9 cellular contexts compared by ENCODE assay signal in genomic region chr4:142567620-142568451, GRCh38.
DNase-seq lines count a peak whose midpoint lies in the region; ATAC-seq and TF ChIP-seq lines count a peak whose summit lies in the region.
"Had no signal": no experiment of that assay in that cellular context is flagged by ENCODE, and none has a peak within 500 bp of the region (broad histone marks: within the 10 kb centered on the region; RNA-seq: fewer than 3 reads in every experiment).

No MANE protein-coding gene starts in this region.

- DNase-seq in activated CD8-positive, alpha-beta T cell treated with anti-CD3 and anti-CD28 coated beads, Interleukin-2, amount 10 ng/mL, durations not matched to agents 7 days and 5 days: no peak
- DNase-seq in iris pigment epithelial cell (ENCODE audit: low read depth): peak; percentile 17
- no peak for DNase-seq in globus pallidus (ENCODE audit: low spot score)
- DNase-seq in DMS153 treated with DMSO at 0.1 percent for 48 hours (lab: John Stamatoyannopoulos, UW; ENCODE audit: unreplicated experiment): no peak
- DNase-seq in gastrocnemius medialis: no peak
- DNase-seq: dorsolateral prefrontal cortex had no signal

- no peaks in the 10 kb centered on the region for H3K9me3 ChIP-seq in gastrocnemius medialis

- ATAC-seq in GM19025 (IDR thresholded peaks at IDR 0.05; ENCODE audit: low read depth, unreplicated experiment) (peak; percentile 71), gastrocnemius medialis (no peak), HG02623 (IDR thresholded peaks at IDR 0.05; ENCODE audit: unreplicated experiment) (no peak)
- no peak for ATAC-seq in activated CD8-positive, alpha-beta T cell treated with anti-CD3 and anti-CD28 coated beads, Interleukin-2, amount 10 ng/mL, durations not matched to agents 7 days and 5 days

- TF ChIP-seq CTCF in gastrocnemius medialis (IDR thresholded peaks at IDR 0.05 in 4 of 5, conservative IDR thresholded peaks at IDR 0.05 in 1 of 5): no peak

- H3K4me1 Mint-ChIP-seq in activated CD8-positive, alpha-beta T cell treated with anti-CD3 and anti-CD28 coated beads, Interleukin-2, amount 10 ng/mL, durations not matched to agents 7 days and 5 days (ENCODE audit: low read depth): peaks cover 15% of the 10 kb centered on the region

- intact Hi-C loops in gastrocnemius medialis (cut with DNase I; ENCODE audit: low total_unique reads): loop anchor here (10.0 kb wide), 1 partner anchor 443 kb away; no protein-coding TSS in a partner anchor

- peak overlapping the region; percentile 79 for H2AFZ ChIP-seq in ACC112 (ENCODE audit: low read length, unreplicated experiment)

- H3K27ac Mint-ChIP-seq in activated CD8-positive, alpha-beta T cell treated with anti-CD3 and anti-CD28 coated beads, Interleukin-2, amount 10 ng/mL, durations not matched to agents 7 days and 5 days: no peak overlapping the region

- no peaks in the 10 kb centered on the region for H3K27me3 Mint-ChIP-seq in activated CD8-positive, alpha-beta T cell treated with anti-CD3 and anti-CD28 coated beads, Interleukin-2, amount 10 ng/mL, durations not matched to agents 7 days and 5 days (ENCODE audit: low read depth)

- no peak for TF ChIP-seq POLR2A in gastrocnemius medialis (IDR thresholded peaks at IDR 0.05)

- H3K27ac ChIP-seq in ACC112 (ENCODE audit: low read depth, low read length): no peak overlapping the region
- H3K27ac ChIP-seq in gastrocnemius medialis: no peak overlapping the region
- H3K27ac ChIP-seq: dorsolateral prefrontal cortex had no signal

- H3K4me1 ChIP-seq in ACC112 (ENCODE audit: control insufficient read depth, insufficient read depth, low read length, unreplicated experiment) (peaks cover 4% of the 10 kb centered on the region), gastrocnemius medialis (no peaks in the 10 kb centered on the region)

- peak overlapping the region; percentile 48; the same call in 1 of the 2 replicates for H3K4me3 ChIP-seq in ACC112 (ENCODE audit: low read depth, low read length)
- no peak overlapping the region for H3K4me3 ChIP-seq in gastrocnemius medialis

- H3K79me2 ChIP-seq in ACC112 (ENCODE audit: control insufficient read depth, insufficient read depth, low read length, unreplicated experiment): no peaks in the 10 kb centered on the region

- CTCF ChIA-PET in activated CD8-positive, alpha-beta T cell treated with anti-CD3 and anti-CD28 coated beads, Interleukin-2, amount 10 ng/mL, durations not matched to agents 7 days and 5 days (lab: Charles Lee): interaction anchor here (0.6 to 1.6 kb wide), 4 partner anchors 27 to 215 kb away, joined by 3 to 5 read pairs (median 4); no protein-coding TSS in a partner anchor

- H3K27me3 ChIP-seq in ACC112 (ENCODE audit: insufficient read depth, low read length) (no peaks in the 10 kb centered on the region), gastrocnemius medialis (no peaks in the 10 kb centered on the region)
- H3K27me3 ChIP-seq: dorsolateral prefrontal cortex had no signal

- H3K36me3 Mint-ChIP-seq in activated CD8-positive, alpha-beta T cell treated with anti-CD3 and anti-CD28 coated beads, Interleukin-2, amount 10 ng/mL, durations not matched to agents 7 days and 5 days (ENCODE audit: low read depth): no peaks in the 10 kb centered on the region

- peaks cover 5% of the 10 kb centered on the region for H3K9me3 Mint-ChIP-seq in activated CD8-positive, alpha-beta T cell treated with anti-CD3 and anti-CD28 coated beads, Interleukin-2, amount 10 ng/mL, durations not matched to agents 7 days and 5 days (ENCODE audit: insufficient read depth)

- in situ Hi-C loops in gastrocnemius medialis (cut with MboI; ENCODE audit: low sequenced_read_pairs in 4 of 4): no loop called here

- POLR2A ChIA-PET in activated CD8-positive, alpha-beta T cell treated with anti-CD3 and anti-CD28 coated beads, Interleukin-2, amount 10 ng/mL, durations not matched to agents 7 days and 5 days (lab: Charles Lee): interaction anchor here (0.8 kb wide), 1 partner anchor 162 kb away, joined by 3 read pairs; no protein-coding TSS in a partner anchor

- peak overlapping the region; percentile 50 for H3K4me3 Mint-ChIP-seq in activated CD8-positive, alpha-beta T cell treated with anti-CD3 and anti-CD28 coated beads, Interleukin-2, amount 10 ng/mL, durations not matched to agents 7 days and 5 days

- H3K36me3 ChIP-seq in ACC112 (ENCODE audit: insufficient read depth, low read length): no peaks in the 10 kb centered on the region
- no peaks in the 10 kb centered on the region for H3K36me3 ChIP-seq in gastrocnemius medialis
